21 cellular contexts compared by ENCODE assay signal in genomic region chr2:201139836-201140599, GRCh38. TPM values are rescaled to one million over a fixed set of nuclear protein-coding genes. Genes with fewer than 3 reads are reported as not detected.
DNase-seq lines count a peak whose midpoint lies in the region; ATAC-seq, FAIRE-seq and TF ChIP-seq lines count a peak whose summit lies in the region.
"Had no signal": no experiment of that assay in that cellular context is flagged by ENCODE, and none has a peak within 500 bp of the region (broad histone marks: within the 10 kb centered on the region; RNA-seq: fewer than 3 reads in every experiment).

No MANE protein-coding gene starts in this region.

- intact Hi-C loops in K562 (cut with micrococcal nuclease), result no loop called here
- intact Hi-C loops in lower lobe of right lung (cut with DNase I), result no loop called here
- intact Hi-C loops in thyroid gland (cut with DNase I), result no loop called here

- H3K27me3 ChIP-seq in K562 (ENCODE audit: control insufficient read depth in 2 of 2, insufficient read depth in 2 of 2, low read length in 2 of 2), result no peaks in the 10 kb centered on the region
- no peaks in the 10 kb centered on the region for H3K27me3 ChIP-seq in lower lobe of right lung (ENCODE audit: low read depth)
- H3K27me3 ChIP-seq in thyroid gland, result no peaks in the 10 kb centered on the region
- H3K27me3 ChIP-seq: BLaER1, ovary had no signal

- H3K9me3 Mint-ChIP-seq in activated naive CD4-positive, alpha-beta T cell treated with anti-CD3 and anti-CD28 coated beads, Interleukin-2, amount 50 U/mL, for 72 hours, result no peaks in the 10 kb centered on the region

- no peaks in the 10 kb centered on the region for H3K9me1 ChIP-seq in K562 (ENCODE audit: control insufficient read depth, insufficient read depth, low read length)

- H3K36me3 Mint-ChIP-seq in activated naive CD4-positive, alpha-beta T cell treated with anti-CD3 and anti-CD28 coated beads, Interleukin-2, amount 50 U/mL, for 72 hours, result peaks cover 39 to 42% of the 10 kb centered on the region in 2 donors

- WGBS in K562 (ENCODE audit: insufficient coverage, low coverage, missing lambda C conversion rate), result 83% methylated on average over 5 of the region's 34 CpGs
- 67 to 72% methylated on average over 32 to 34 of the region's 34 CpGs for WGBS in thyroid gland, 2 donors

- peaks cover 10% of the 10 kb centered on the region; the same call in 2 of the 3 replicates for H3K79me2 ChIP-seq in K562 (ENCODE audit: control insufficient read depth, insufficient read depth, low read length)

- peaks cover 76% of the 10 kb centered on the region for H3K36me3 ChIP-seq in K562 (ENCODE audit: control insufficient read depth, insufficient read depth, low read length)
- H3K36me3 ChIP-seq in lower lobe of right lung, result peaks cover 98% of the 10 kb centered on the region
- peaks cover 52 to 59% of the 10 kb centered on the region in 2 donors for H3K36me3 ChIP-seq in thyroid gland
- H3K36me3 ChIP-seq: ovary had no signal

- no peak overlapping the region for H3K27ac ChIP-seq in K562 (ENCODE audit: extremely low read depth, low read depth, low read length)
- H3K27ac ChIP-seq in lower lobe of right lung, result peak overlapping the region; percentile 76
- H3K27ac ChIP-seq in thyroid gland, result peak overlapping the region; percentile 64 to 75 (median 75)
- H3K27ac ChIP-seq: BLaER1, ovary had no signal

- no peak for TF ChIP-seq EP300 in K562 (IDR thresholded peaks at IDR 0.05; ENCODE audit: low read length)

- no peak for ATAC-seq in activated naive CD4-positive, alpha-beta T cell treated with anti-CD3 and anti-CD28 coated beads, Interleukin-2, amount 50 U/mL, for 72 hours
- ATAC-seq in K562 (no peak), lower lobe of right lung (peak; percentile 53 to 72), GM18520 (IDR thresholded peaks at IDR 0.05; ENCODE audit: unreplicated experiment) (no peak)
- ATAC-seq: Panc1, SK-N-SH treated with all-trans-retinoic acid at 6 μM for 48 hours had no signal

- no peak overlapping the region for H3K9ac ChIP-seq in K562 (ENCODE audit: insufficient read depth in 1 of 2, low read depth in 2 of 2, low read length in 2 of 2)
- H3K9ac ChIP-seq: BLaER1 had no signal

- no peak overlapping the region for H2AFZ ChIP-seq in K562 (ENCODE audit: low read depth, low read length)

- TF ChIP-seq POLR2A in K562 (conservative IDR thresholded peaks at IDR 0.05) (no peak), thyroid gland (IDR thresholded peaks at IDR 0.05) (no peak)

- H3K4me3 ChIP-seq in K562, result no peak overlapping the region
- no peak overlapping the region for H3K4me3 ChIP-seq in lower lobe of right lung
- no peak overlapping the region for H3K4me3 ChIP-seq in thyroid gland (replicated peaks in 1 of 3)
- H3K4me3 ChIP-seq: BLaER1, ovary had no signal

- POLR2A ChIA-PET in K562 (lab: Yijun Ruan, JAX) (no interaction called here), HEK293T (lab: Yijun Ruan, JAX) (no interaction called here)

- H3K27ac Mint-ChIP-seq in activated naive CD4-positive, alpha-beta T cell treated with anti-CD3 and anti-CD28 coated beads, Interleukin-2, amount 50 U/mL, for 72 hours, result peak overlapping the region; percentile 29 to 84

- BruUV-seq in K562 (replicated peaks; lab: Mats Ljungman, UMichigan), result no TSS peak

- no peak for TF ChIP-seq CTCF in K562 (IDR thresholded peaks at IDR 0.05 in 2 of 3, conservative IDR thresholded peaks at IDR 0.05 in 1 of 3; ENCODE audit: insufficient read depth in 2 of 3, low read depth in 1 of 3, low read length in 3 of 3)
- TF ChIP-seq CTCF in lower lobe of right lung (IDR thresholded peaks at IDR 0.05), result no peak
- no peak for TF ChIP-seq CTCF in thyroid gland (IDR thresholded peaks at IDR 0.05)

- CTCF ChIA-PET in K562 (lab: Yijun Ruan, JAX; ENCODE audit: low intra/inter-chr PET ratio), result no interaction called here
- CTCF ChIA-PET in HEK293T (lab: Yijun Ruan, JAX), result no interaction called here

- no peak overlapping the region for H3K4me2 ChIP-seq in K562 (ENCODE audit: insufficient read depth, low read length)
- H3K4me2 ChIP-seq: BLaER1 had no signal

- no peak for DNase-seq in activated naive CD4-positive, alpha-beta T cell treated with anti-CD3 and anti-CD28 coated beads, Interleukin-2, amount 50 U/mL, for 72 hours (ENCODE audit: low spot score in 2 of 2)
- no peak for DNase-seq in activated naive CD4-positive, alpha-beta T cell (lab: John Stamatoyannopoulos, UW)
- DNase-seq in K562 (ENCODE audit: extremely low read depth in 1 of 4, low spot score in 3 of 4) (no peak), lower lobe of right lung (no peak), thyroid gland (no peak), HEK293T (ENCODE audit: extremely low spot score) (no peak), T-helper 2 cell (no peak)
- DNase-seq: activated effector memory CD4-positive, alpha-beta T cell treated with anti-CD3 and anti-CD28 coated beads, Interleukin-2, amount 50 U/mL, for 16 hours; amniotic stem cell; dermis blood vessel endothelial cell; erythroblast; foreskin melanocyte; ovary; stimulated activated CD4-positive, alpha-beta T cell treated with anti-CD3 and anti-CD28 coated beads, Interleukin-1b, Interleukin-23, amount 100 ng/mL, for 48 hours; T-helper 9 cell had no signal

- H4K20me1 ChIP-seq in K562 (replicated peaks; ENCODE audit: control insufficient read depth, insufficient read depth, low read length), result no peaks in the 10 kb centered on the region
- H4K20me1 ChIP-seq: BLaER1 had no signal

- H3K9me3 ChIP-seq in K562 (replicated peaks; ENCODE audit: control insufficient read depth, insufficient read depth, low read depth, low read length), result no peaks in the 10 kb centered on the region
- H3K9me3 ChIP-seq in lower lobe of right lung, result no peaks in the 10 kb centered on the region
- no peaks in the 10 kb centered on the region for H3K9me3 ChIP-seq in thyroid gland
- H3K9me3 ChIP-seq: BLaER1, ovary had no signal

- TF ChIP-seq RAD21 in K562 (CRISPR knock-in tag; conservative IDR thresholded peaks at IDR 0.05 in 1 of 2, IDR thresholded peaks at IDR 0.05 in 1 of 2), result no peak

- no peak for FAIRE-seq in K562 (lab: Jason Lieb, UNC)
- FAIRE-seq: A204.1, G401.6 had no signal

- H3K4me1 ChIP-seq in K562 (replicated peaks in 1 of 2; ENCODE audit: control insufficient read depth in 2 of 2, insufficient read depth in 2 of 2, low read length in 2 of 2), result no peaks in the 10 kb centered on the region; a peak in 1 of 5 replicates
- H3K4me1 ChIP-seq in lower lobe of right lung, result peaks cover 44% of the 10 kb centered on the region
- H3K4me1 ChIP-seq in thyroid gland, result peaks cover 21 to 34% of the 10 kb centered on the region in 2 donors
- H3K4me1 ChIP-seq: BLaER1 had no signal

- in situ Hi-C loops in K562 (cut with MboI), result no loop called here

TF ChIP-seq in K562, 482 proteins besides CTCF, POLR2A, EP300 and RAD21 (continues in another document):
- TF ChIP-seq ZNF224 (CRISPR knock-in tag; IDR thresholded peaks at IDR 0.05), result no peak

TF ChIP-seq in HEK293T, 16 proteins besides CTCF, POLR2A, EP300 and RAD21 (continues in another document):
- TF ChIP-seq TARDBP (IDR thresholded peaks at IDR 0.05), result no peak
- TF ChIP-seq ARNT (IDR thresholded peaks at IDR 0.05), result no peak
- no peak for TF ChIP-seq BHLHE40 (IDR thresholded peaks at IDR 0.05; ENCODE audit: borderline replicate concordance)

RNA-seq across cellular contexts. Expression of gene CFLAR, which starts 24.1 kb away (rescaled TPM):
- 100 to 1,000 TPM; 275 to 321 TPM for total RNA-seq in activated naive CD4-positive, alpha-beta T cell treated with anti-CD3 and anti-CD28 coated beads, Interleukin-2, amount 50 U/mL, for 72 hours
- total RNA-seq in K562 (2011; cell fraction: chromatin; rRNA removed; ENCODE audit: low replicate concordance), result 362 and 472 TPM in 2 replicates
- 167 and 172 TPM in 2 replicates for total RNA-seq in K562 (2011; cell fraction: nucleolus; rRNA removed)
- 230 and 255 TPM in 2 replicates for total RNA-seq in K562 (2011; cell fraction: nucleoplasm; rRNA removed)
- total RNA-seq in K562 (2014; rRNA removed), result 46.0 and 48.6 TPM in 2 replicates
- 73.6 and 95.3 TPM in 2 replicates for total RNA-seq in K562 (2014; rRNA removed; fragmentation: Illumina TruSeq; extraction: Trizol)
- total RNA-seq in K562 (2015; rRNA removed; fragmentation: Illumina TruSeq; extraction: Trizol), result 32.9 and 39.4 TPM in 2 replicates
- 66.4 and 78.4 TPM in 2 replicates for total RNA-seq in K562 (2021)
- 55.5 and 102 TPM in 2 replicates for polyA plus RNA-seq in K562 (2011; rRNA removed)
- polyA plus RNA-seq in K562 (2011; cell fraction: cytosol; rRNA removed), result 42.6 and 44.2 TPM in 2 replicates
- 65.0 and 100 TPM in 2 replicates for polyA plus RNA-seq in K562 (2011; cell fraction: nucleus; rRNA removed)
- 48.8 and 58.4 TPM in 2 replicates for polyA plus RNA-seq in K562 (2012)
- polyA plus RNA-seq in K562 (2014; fragmentation: Illumina TruSeq; extraction: Trizol), result 54.0 and 55.1 TPM in 2 replicates
- polyA plus RNA-seq in K562 (2014; fragmentation: Nextera tagmentation; extraction: Ambion mirVana), result 10 to 100 TPM; 27.5 to 30.3 TPM
- 45.6 and 55.9 TPM in 2 replicates for polyA plus RNA-seq in K562 (2014; rRNA removed)
- 142 and 164 TPM in 2 replicates for polyA minus RNA-seq in K562 (2011; rRNA and poly(A)+ RNA removed)
- 41.0 and 53.7 TPM in 2 replicates for polyA minus RNA-seq in K562 (2011; cell fraction: cytosol; rRNA and poly(A)+ RNA removed)
- polyA minus RNA-seq in K562 (2011; cell fraction: nucleus; rRNA and poly(A)+ RNA removed), result 135 and 142 TPM in 2 replicates
- 345 TPM for total RNA-seq in lower lobe of right lung
- total RNA-seq in thyroid gland, result 100 to 1,000 TPM; 157 to 492 (median 249) TPM

RNA-seq across cellular contexts. Expression of gene CASP10, which starts 42.9 kb away (rescaled TPM):
- 10 to 100 TPM; 23.5 to 25.1 TPM for total RNA-seq in activated naive CD4-positive, alpha-beta T cell treated with anti-CD3 and anti-CD28 coated beads, Interleukin-2, amount 50 U/mL, for 72 hours
- total RNA-seq in K562 (2011; cell fraction: chromatin; rRNA removed; ENCODE audit: low replicate concordance), result 75.0 and 98.6 TPM in 2 replicates
- total RNA-seq in K562 (2011; cell fraction: nucleolus; rRNA removed), result 34.9 and 39.4 TPM in 2 replicates
- total RNA-seq in K562 (2011; cell fraction: nucleoplasm; rRNA removed), result 55.7 and 65.5 TPM in 2 replicates
- 10.8 TPM in 2 replicates for total RNA-seq in K562 (2014; rRNA removed)
- total RNA-seq in K562 (2014; rRNA removed; fragmentation: Illumina TruSeq; extraction: Trizol), result 17.4 and 19.7 TPM in 2 replicates
- total RNA-seq in K562 (2015; rRNA removed; fragmentation: Illumina TruSeq; extraction: Trizol), result 10.7 and 12.6 TPM in 2 replicates
- 12.1 and 12.2 TPM in 2 replicates for total RNA-seq in K562 (2021)
- polyA plus RNA-seq in K562 (2011; rRNA removed), result 20.4 and 21.9 TPM in 2 replicates
- 8.4 and 12.9 TPM in 2 replicates for polyA plus RNA-seq in K562 (2011; cell fraction: cytosol; rRNA removed)
- polyA plus RNA-seq in K562 (2011; cell fraction: nucleus; rRNA removed), result 16.1 and 18.3 TPM in 2 replicates
- polyA plus RNA-seq in K562 (2012), result 7.7 and 9.6 TPM in 2 replicates
- polyA plus RNA-seq in K562 (2014; fragmentation: Illumina TruSeq; extraction: Trizol), result 9.9 and 10.6 TPM in 2 replicates
- 1 to 10 TPM; 7.1 to 7.2 TPM for polyA plus RNA-seq in K562 (2014; fragmentation: Nextera tagmentation; extraction: Ambion mirVana)
- polyA plus RNA-seq in K562 (2014; rRNA removed), result 8.0 and 9.9 TPM in 2 replicates
- polyA minus RNA-seq in K562 (2011; rRNA and poly(A)+ RNA removed), result 34.7 TPM in 2 replicates
- 13.5 and 13.9 TPM in 2 replicates for polyA minus RNA-seq in K562 (2011; cell fraction: cytosol; rRNA and poly(A)+ RNA removed)
- polyA minus RNA-seq in K562 (2011; cell fraction: nucleus; rRNA and poly(A)+ RNA removed), result 13.9 and 32.2 TPM in 2 replicates
- 26.7 TPM for total RNA-seq in lower lobe of right lung
- total RNA-seq in thyroid gland, result 10 to 100 TPM; 12.4 to 23.0 (median 20.0) TPM

Comparison
In these comparisons a context has a peak if more than half of its experiments do, and no peak if none do; other contexts are left out.
1. ATAC-seq: peak in lower lobe of right lung (2 of 2); none in activated naive CD4-positive, alpha-beta T cell treated with anti-CD3 and anti-CD28 coated beads, Interleukin-2, amount 50 U/mL, for 72 hours (0 of 2), K562 (single experiment) and GM18520 (single experiment).